Comparison of ENCODE assay signal across 9 cellular contexts in the genomic region with DNA sequence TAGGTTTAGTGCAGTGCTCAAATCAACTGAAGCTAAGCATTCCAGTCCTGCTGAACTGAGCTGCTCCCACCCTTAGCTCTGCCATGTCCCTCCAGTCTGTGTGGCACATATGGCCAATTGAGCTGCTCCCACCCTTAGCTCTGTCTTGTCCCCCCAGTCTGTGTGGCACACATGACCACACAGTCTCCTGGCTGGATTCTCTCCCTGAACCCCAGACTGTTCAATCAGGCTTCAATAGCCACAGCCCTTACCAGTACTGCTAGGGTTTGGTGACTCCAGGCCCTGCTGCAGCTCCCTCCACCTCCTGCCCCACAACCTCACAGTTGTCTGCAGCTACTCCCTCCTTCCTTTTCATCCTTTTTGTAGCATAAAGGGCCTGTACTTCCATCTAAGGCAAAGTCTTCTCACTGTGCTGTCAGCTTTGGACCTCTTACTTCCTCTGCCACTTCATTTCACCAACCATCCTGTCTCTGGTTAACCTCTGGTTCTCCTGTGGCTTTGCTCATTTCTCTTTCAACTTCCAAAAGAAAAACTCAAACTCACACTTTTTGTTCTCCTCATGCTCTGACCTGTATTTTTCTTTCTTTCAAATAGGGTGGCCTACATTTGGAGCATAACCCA. TPM values are rescaled to one million over a fixed set of nuclear protein-coding genes. Genes with fewer than 3 reads are reported as not detected.
DNase-seq lines count a peak whose midpoint lies in the region; ATAC-seq and TF ChIP-seq lines count a peak whose summit lies in the region.
"Had no signal": no experiment of that assay in that cellular context is flagged by ENCODE, and none has a peak within 500 bp of the region (broad histone marks: within the 10 kb centered on the region; RNA-seq: fewer than 3 reads in every experiment).

No MANE protein-coding gene starts in this region.

- H3K9me3 Mint-ChIP-seq in activated CD8-positive, alpha-beta memory T cell treated with anti-CD3 and anti-CD28 coated beads, Interleukin-2, amount 10 ng/mL, durations not matched to agents 7 days and 5 days (ENCODE audit: low read depth), result peaks cover 8% of the 10 kb centered on the region
- H3K9me3 Mint-ChIP-seq in neural crest cell, result no peaks in the 10 kb centered on the region

- CTCF ChIA-PET in activated CD8-positive, alpha-beta memory T cell treated with anti-CD3 and anti-CD28 coated beads, Interleukin-2, amount 10 ng/mL, durations not matched to agents 7 days and 5 days (lab: Charles Lee), result no interaction called here

- no peak for TF ChIP-seq CTCF in neural crest cell (conservative IDR thresholded peaks at IDR 0.05)

- H3K27me3 Mint-ChIP-seq in activated CD8-positive, alpha-beta memory T cell treated with anti-CD3 and anti-CD28 coated beads, Interleukin-2, amount 10 ng/mL, durations not matched to agents 7 days and 5 days, result peaks cover 45% of the 10 kb centered on the region
- H3K27me3 Mint-ChIP-seq in neural crest cell (ENCODE audit: low read depth), result no peaks in the 10 kb centered on the region

- peak; percentile 69 for ATAC-seq in activated CD8-positive, alpha-beta memory T cell treated with anti-CD3 and anti-CD28 coated beads, Interleukin-2, amount 10 ng/mL, durations not matched to agents 7 days and 5 days
- ATAC-seq in GM21619 (IDR thresholded peaks at IDR 0.05; ENCODE audit: unreplicated experiment), result peak; percentile 86
- peak; percentile 92 for ATAC-seq in HG03442 (IDR thresholded peaks at IDR 0.05; ENCODE audit: unreplicated experiment)
- ATAC-seq in HG02588 (IDR thresholded peaks at IDR 0.05; ENCODE audit: unreplicated experiment), result no peak

- H3K4me3 Mint-ChIP-seq in activated CD8-positive, alpha-beta memory T cell treated with anti-CD3 and anti-CD28 coated beads, Interleukin-2, amount 10 ng/mL, durations not matched to agents 7 days and 5 days, result no peak overlapping the region
- no peak overlapping the region for H3K4me3 Mint-ChIP-seq in neural crest cell

- peak; percentile 46 for DNase-seq in activated CD8-positive, alpha-beta memory T cell treated with anti-CD3 and anti-CD28 coated beads, Interleukin-2, amount 10 ng/mL, durations not matched to agents 7 days and 5 days
- no peak for DNase-seq in activated CD8-positive, alpha-beta memory T cell treated with anti-CD3 and anti-CD28 coated beads, Interleukin-2, amount 50 U/mL, for 4 hours
- DNase-seq in neural crest cell (ENCODE audit: low read depth, low spot score) (no peak), D341Med (ENCODE audit: low spot score) (no peak)
- no peak for DNase-seq in activated CD4-positive, CD25-positive, alpha-beta regulatory T cell (lab: John Stamatoyannopoulos, UW)
- DNase-seq: Peyer's patch had no signal

- H3K4me1 Mint-ChIP-seq in activated CD8-positive, alpha-beta memory T cell treated with anti-CD3 and anti-CD28 coated beads, Interleukin-2, amount 10 ng/mL, durations not matched to agents 7 days and 5 days, result peaks cover 14% of the 10 kb centered on the region
- peaks cover 3% of the 10 kb centered on the region for H3K4me1 Mint-ChIP-seq in neural crest cell

- no peak overlapping the region for H3K27ac Mint-ChIP-seq in activated CD8-positive, alpha-beta memory T cell treated with anti-CD3 and anti-CD28 coated beads, Interleukin-2, amount 10 ng/mL, durations not matched to agents 7 days and 5 days
- peak overlapping the region; percentile 13 for H3K27ac Mint-ChIP-seq in neural crest cell (ENCODE audit: unreplicated experiment)

- H3K36me3 Mint-ChIP-seq in activated CD8-positive, alpha-beta memory T cell treated with anti-CD3 and anti-CD28 coated beads, Interleukin-2, amount 10 ng/mL, durations not matched to agents 7 days and 5 days, result peaks cover 4% of the 10 kb centered on the region
- H3K36me3 Mint-ChIP-seq in neural crest cell (ENCODE audit: low read depth), result no peaks in the 10 kb centered on the region

RNA-seq across cellular contexts. Expression of a gene that starts 50.8 kb away (rescaled TPM):
- total RNA-seq in activated CD8-positive, alpha-beta memory T cell treated with anti-CD3 and anti-CD28 coated beads, Interleukin-2, amount 10 ng/mL, durations not matched to agents 7 days and 5 days, result not detected
- 10.4 and 10.8 TPM in 2 replicates for total RNA-seq in neural crest cell

Comparison
In these comparisons a context has a peak if more than half of its experiments do, and no peak if none do; other contexts are left out.
1. RNA of a gene that starts 50.8 kb away (total RNA-seq): 10.4 to 10.8 TPM in neural crest cell; not detected in activated CD8-positive, alpha-beta memory T cell treated with anti-CD3 and anti-CD28 coated beads, Interleukin-2, amount 10 ng/mL, durations not matched to agents 7 days and 5 days; every median in the first group is over 10 times any median in the second.